ENCODE assay signal across 8 cellular contexts in genomic region chr1:34885405-34886247, GRCh38. TPM values are rescaled to one million over a fixed set of nuclear protein-coding genes. Genes with fewer than 3 reads are reported as not detected.
A peak's percentile ranks its signal among the peaks of the same experiment; 100 is the strongest.
DNase-seq lines count a peak whose midpoint lies in the region; ATAC-seq, FAIRE-seq and TF ChIP-seq lines count a peak whose summit lies in the region.

No MANE protein-coding gene starts in this region.

- H3K79me2 ChIP-seq in HCT116 (ENCODE audit: insufficient read depth, low read length) = no peaks in the 10 kb centered on the region

- POLR2A ChIA-PET in HCT116 (lab: Charles Lee) = no interaction called here

- TF ChIP-seq POLR2A in HCT116 (IDR thresholded peaks at IDR 0.05; ENCODE audit: borderline replicate concordance, extremely low read depth, insufficient read depth, insufficient read length) (no peak), gastrocnemius medialis (IDR thresholded peaks at IDR 0.05) (no peak)

- H3K9me3 ChIP-seq in HCT116 (ENCODE audit: control insufficient read depth in 1 of 2, insufficient read depth in 1 of 2, low read depth in 1 of 2, low read length in 2 of 2) = no peaks in the 10 kb centered on the region
- no peaks in the 10 kb centered on the region for H3K9me3 ChIP-seq in gastrocnemius medialis

- BruUV-seq in HCT116 (replicated peaks; lab: Mats Ljungman, UMichigan) = no TSS peak

- H4K20me1 ChIP-seq in HCT116 (ENCODE audit: insufficient read depth) = no peaks in the 10 kb centered on the region

- H3K27ac ChIP-seq in HCT116 (ENCODE audit: low read depth, low read length) = no peak overlapping the region
- H3K27ac ChIP-seq in gastrocnemius medialis = no peak overlapping the region

- H3K36me3 ChIP-seq in HCT116 (ENCODE audit: control insufficient read depth in 1 of 2, insufficient read depth in 2 of 2, low read length in 2 of 2) (no peaks in the 10 kb centered on the region), gastrocnemius medialis (no peaks in the 10 kb centered on the region)

- TF ChIP-seq RAD21 in HCT116 (IDR thresholded peaks at IDR 0.05; ENCODE audit: low read depth) = no peak

- CTCF ChIA-PET in HCT116 (lab: Charles Lee) = interaction anchor here (0.8 kb wide), 1 partner anchor 9 kb away, joined by 3 read pairs; no protein-coding TSS in a partner anchor

- RAD21 ChIA-PET in HCT116 (lab: Charles Lee; ENCODE audit: low non-redundant PET in 1 of 2, low total read pairs in 2 of 2, uncharacterized antibody in 2 of 2, unreplicated experiment in 2 of 2) = no interaction called here

- no peak overlapping the region for H2AFZ ChIP-seq in HCT116 (ENCODE audit: low read depth, low read length, poor library complexity, severe bottlenecking)

- no peak overlapping the region for H3K9ac ChIP-seq in HCT116 (ENCODE audit: low read length)

- peak overlapping the region; percentile 37 for H3K4me2 ChIP-seq in HCT116 (ENCODE audit: low read length)

- H3K4me3 ChIP-seq in HCT116 (replicated peaks in 1 of 2; ENCODE audit: low read depth in 1 of 2, low read length in 2 of 2) (no peak overlapping the region), gastrocnemius medialis (peak overlapping the region; percentile 29 to 38 (median 36))

- intact Hi-C loops in HCT116 (cut with micrococcal nuclease) = no loop called here
- intact Hi-C loops in gastrocnemius medialis (cut with DNase I; ENCODE audit: low total_unique reads) = no loop called here

- H3K27me3 ChIP-seq in HCT116 (ENCODE audit: insufficient read depth, low read length) = no peaks in the 10 kb centered on the region
- peaks cover 34 to 43% (median 39%) of the 10 kb centered on the region in 3 donors for H3K27me3 ChIP-seq in gastrocnemius medialis

- no peak for FAIRE-seq in GM19239 (lab: Jason Lieb, UNC)

- no peaks in the 10 kb centered on the region for H3K9me2 ChIP-seq in HCT116 (ENCODE audit: insufficient read depth)

- no peak for TF ChIP-seq CTCF in HCT116 (IDR thresholded peaks at IDR 0.05 in 2 of 3, conservative IDR thresholded peaks at IDR 0.05 in 1 of 3; ENCODE audit: borderline replicate concordance in 1 of 3, insufficient read depth in 1 of 3, low read depth in 2 of 3, low read length in 2 of 3)
- TF ChIP-seq CTCF in gastrocnemius medialis (IDR thresholded peaks at IDR 0.05 in 4 of 5, conservative IDR thresholded peaks at IDR 0.05 in 1 of 5) = no peak

- ATAC-seq in HCT116 (no peak), gastrocnemius medialis (no peak), GM21390 (IDR thresholded peaks at IDR 0.05; ENCODE audit: unreplicated experiment) (no peak)

- DNase-seq in HCT116 (ENCODE audit: low read depth, low spot score) (no peak), activated T-cell treated with anti-CD3 and anti-CD28 coated beads for 48 hours (ENCODE audit: low read depth) (peak; percentile 65), germinal center (ENCODE audit: low spot score) (peak; percentile 66), gastrocnemius medialis (no peak), putamen (ENCODE audit: low spot score) (no peak), GF-D8 (lab: John Stamatoyannopoulos, UW) (no peak), GM19239 (ENCODE audit: insufficient read length, low spot score) (no peak)

- H3K4me1 ChIP-seq in HCT116 (ENCODE audit: control insufficient read depth in 1 of 2, insufficient read depth in 2 of 2, low read length in 2 of 2) (peaks cover 0 to 6% of the 10 kb centered on the region in 2 experiments; a peak in 1 of 4 replicates), gastrocnemius medialis (no peaks in the 10 kb centered on the region)

- in situ Hi-C loops in gastrocnemius medialis (cut with MboI; ENCODE audit: low sequenced_read_pairs in 4 of 4) = no loop called here

TF ChIP-seq in HCT116, 20 proteins besides CTCF, POLR2A, EP300 and RAD21:
- TF ChIP-seq JUND (IDR thresholded peaks at IDR 0.05) = no peak
- TF ChIP-seq EGR1 (IDR thresholded peaks at IDR 0.05; ENCODE audit: low read depth) = no peak
- TF ChIP-seq ATF3 (IDR thresholded peaks at IDR 0.05) = no peak
- TF ChIP-seq SRF (IDR thresholded peaks at IDR 0.05; ENCODE audit: low read depth) = no peak
- TF ChIP-seq EZH2phosphoT487 (IDR thresholded peaks at IDR 0.05; ENCODE audit: borderline replicate concordance) = no peak
- TF ChIP-seq FOSL1 (IDR thresholded peaks at IDR 0.05; ENCODE audit: low read depth) = no peak
- TF ChIP-seq ZFX (IDR thresholded peaks at IDR 0.05) = no peak
- TF ChIP-seq POLR2AphosphoS5 (IDR thresholded peaks at IDR 0.05; ENCODE audit: low read depth, low read length) = no peak

RNA-seq across cellular contexts. Expression of gene SMIM12, which starts 26.1 kb away (rescaled TPM):
- total RNA-seq in HCT116 (2021; ENCODE audit: unreplicated experiment) (31.3 TPM), gastrocnemius medialis (10 to 100 TPM; 24.2 to 40.8 (median 35.6) TPM)
- polyA plus RNA-seq in HCT116 (2012) = 23.5 and 27.3 TPM in 2 replicates

RNA-seq across cellular contexts. Expression of gene DLGAP3, which starts 43.8 kb away (rescaled TPM):
- total RNA-seq in HCT116 (2021; ENCODE audit: unreplicated experiment) (0.27 TPM), gastrocnemius medialis (under 1 TPM in 1 of 4 donors, not detected in 3; 0.15 TPM)
- polyA plus RNA-seq in HCT116 (2012) = 0.02 and 0.05 TPM in 2 replicates

Comparison
In these comparisons a context has a peak if more than half of its experiments do, and no peak if none do; other contexts are left out.
1. DNase-seq: peak in activated T-cell treated with anti-CD3 and anti-CD28 coated beads for 48 hours (single experiment) and germinal center (single experiment); none in HCT116 (single experiment), gastrocnemius medialis (0 of 2), putamen (single experiment), GF-D8 (single experiment) and GM19239 (single experiment).
2. H3K4me3 ChIP-seq: peak in gastrocnemius medialis (4 of 4); none in HCT116 (0 of 2).